26 cellular contexts compared by ENCODE assay signal in the genomic region with DNA sequence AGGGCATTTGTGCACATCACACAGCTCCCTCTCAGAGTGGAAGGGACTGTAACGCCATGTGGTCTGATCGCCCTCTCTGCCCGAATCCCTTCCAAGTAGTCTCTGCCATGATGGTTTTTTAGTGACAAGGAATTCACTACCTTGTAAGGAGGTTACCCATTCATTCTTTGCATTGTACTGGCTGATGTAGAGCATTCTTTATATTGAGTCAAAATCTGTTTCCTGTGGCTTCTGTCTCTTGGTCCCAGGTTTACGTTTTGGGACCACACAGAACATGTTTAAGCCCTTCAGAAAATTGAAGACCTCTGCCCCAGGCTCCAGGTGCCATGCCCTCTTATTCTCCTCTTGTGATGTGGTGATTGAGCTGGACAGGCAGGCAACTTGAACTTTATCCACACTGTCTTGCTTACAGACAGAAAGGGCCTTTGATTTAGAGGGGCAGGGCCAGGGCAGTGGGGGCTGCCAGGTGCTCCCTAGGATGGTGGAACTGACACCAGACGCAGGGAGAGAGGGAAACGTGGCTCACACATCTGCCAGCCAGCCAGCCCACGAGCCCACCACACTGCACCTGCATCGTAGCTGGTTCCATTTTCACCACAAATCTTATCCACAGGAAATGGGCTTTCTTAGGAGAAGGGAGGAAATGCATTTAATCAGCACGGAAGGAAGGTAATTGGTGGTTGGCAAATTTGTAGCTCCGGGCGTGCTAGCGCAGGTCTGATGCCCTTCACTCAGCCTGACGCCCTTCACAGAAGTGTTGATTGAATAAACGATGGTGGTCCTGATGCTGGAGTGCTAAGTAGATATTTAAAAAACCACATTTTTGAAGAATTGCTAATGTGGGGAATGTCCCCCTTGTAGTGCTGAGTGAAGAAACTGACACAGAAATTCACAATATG.
DNase-seq lines count a peak whose midpoint lies in the region; ATAC-seq, FAIRE-seq and TF ChIP-seq lines count a peak whose summit lies in the region.
"Had no signal": no experiment of that assay in that cellular context is flagged by ENCODE, and none has a peak within 500 bp of the region (broad histone marks: within the 10 kb centered on the region; RNA-seq: fewer than 3 reads in every experiment).

No MANE protein-coding gene starts in this region.

- no peak for TF ChIP-seq POLR2A in sigmoid colon (IDR thresholded peaks at IDR 0.05)

- WGBS in sigmoid colon, 2 donors = 70 to 92% methylated on average over 14 of the region's 14 CpGs

- no peak for TF ChIP-seq EP300 in sigmoid colon (IDR thresholded peaks at IDR 0.05)

- H3K36me3 ChIP-seq in sigmoid colon = peaks cover 18 to 94% (median 62%) of the 10 kb centered on the region in 4 donors
- H3K36me3 ChIP-seq in CD8-positive, alpha-beta T cell (ENCODE audit: insufficient read depth, low read length) = no peaks in the 10 kb centered on the region
- H3K36me3 ChIP-seq: neural progenitor cell had no signal

- H3K27me3 ChIP-seq in sigmoid colon = no peaks in the 10 kb centered on the region
- no peaks in the 10 kb centered on the region for H3K27me3 ChIP-seq in CD8-positive, alpha-beta T cell (ENCODE audit: insufficient read depth, low read length)
- H3K27me3 ChIP-seq: neural progenitor cell, transverse colon had no signal

- peak overlapping the region; percentile 59 for H3K27ac Mint-ChIP-seq in activated CD8-positive, alpha-beta T cell treated with anti-CD3 and anti-CD28 coated beads, Interleukin-2, amount 10 ng/mL, durations not matched to agents 7 days and 5 days
- H3K27ac Mint-ChIP-seq in activated CD8-positive, alpha-beta T cell treated with anti-CD3 and anti-CD28 coated beads for 36 hours = no peak overlapping the region
- H3K27ac Mint-ChIP-seq in central memory CD8-positive, alpha-beta T cell (ENCODE audit: low read depth) = peak overlapping the region; percentile 68
- no peak overlapping the region for H3K27ac Mint-ChIP-seq in CD8-positive, alpha-beta T cell

- no peak for TF ChIP-seq CTCF in activated CD8-positive, alpha-beta T cell treated with anti-CD3 and anti-CD28 coated beads for 36 hours (IDR thresholded peaks at IDR 0.05)
- TF ChIP-seq CTCF in GM13976 (IDR thresholded peaks at IDR 0.05; ENCODE audit: borderline replicate concordance, control extremely low read depth, extremely low read depth, insufficient read depth, missing control alignments) (no peak), sigmoid colon (IDR thresholded peaks at IDR 0.05) (no peak)
- TF ChIP-seq CTCF in CD8-positive, alpha-beta T cell (IDR thresholded peaks at IDR 0.05) = no peak

- DNase-seq in activated CD8-positive, alpha-beta T cell treated with anti-CD3 and anti-CD28 coated beads, Interleukin-2, amount 10 ng/mL, durations not matched to agents 7 days and 5 days = no peak
- no peak for DNase-seq in activated CD8-positive, alpha-beta T cell treated with anti-CD3 and anti-CD28 coated beads for 36 hours
- peak; percentile 12 for DNase-seq in GM13976 (ENCODE audit: low spot score)
- DNase-seq in central memory CD8-positive, alpha-beta T cell (ENCODE audit: low spot score in 2 of 2) = no peak
- no peak for DNase-seq in sigmoid colon
- DNase-seq in CD8-positive, alpha-beta T cell = no peak
- no peak for DNase-seq in GM19239 (ENCODE audit: insufficient read length, low spot score)
- DNase-seq: activated CD4-positive, alpha-beta T cell treated with anti-CD3 and anti-CD28 coated beads, Interleukin-2, amount 50 U/mL, for 4 hours; activated CD4-positive, CD25-positive, alpha-beta regulatory T cell; activated gamma-delta T cell treated with Interleukin-2 at 50 U/mL for 16 hours; Kasumi-1; mammary epithelial cell; NCI-H187 treated with DMSO at 0.1 percent for 48 hours; NCI-H226; NCI-H82; SHP77; stimulated activated CD4-positive, alpha-beta T cell treated with anti-CD3 and anti-CD28 coated beads, Interleukin-15, amount 100 ng/mL, for 24 hours; T-helper 9 cell; transverse colon had no signal

- intact Hi-C loops in activated CD8-positive, alpha-beta T cell treated with anti-CD3 and anti-CD28 coated beads for 36 hours (cut with micrococcal nuclease) = no loop called here
- intact Hi-C loops in sigmoid colon (cut with DNase I) = loop anchor here (10.0 kb wide), 1 partner anchor 72 kb away; no protein-coding TSS in a partner anchor
- intact Hi-C loops in CD8-positive, alpha-beta T cell (cut with DNase I, micrococcal nuclease) = no loop called here

- peak overlapping the region in 3 of 4 donors; percentile 23 to 77 (median 68) for H3K27ac ChIP-seq in sigmoid colon
- no peak overlapping the region for H3K27ac ChIP-seq in CD8-positive, alpha-beta T cell (ENCODE audit: low read depth, low read length)
- H3K27ac ChIP-seq: A549, neural progenitor cell had no signal

- no peaks in the 10 kb centered on the region for H3K9me3 ChIP-seq in sigmoid colon
- no peaks in the 10 kb centered on the region for H3K9me3 ChIP-seq in CD8-positive, alpha-beta T cell (ENCODE audit: low read length)
- H3K9me3 ChIP-seq: A549, transverse colon had no signal

- in situ Hi-C loops in GM13976 (cut with MboI; ENCODE audit: low sequenced_read_pairs, unreplicated experiment) = no loop called here

- H3K27me3 Mint-ChIP-seq in activated CD8-positive, alpha-beta T cell treated with anti-CD3 and anti-CD28 coated beads, Interleukin-2, amount 10 ng/mL, durations not matched to agents 7 days and 5 days (ENCODE audit: low read depth) = no peaks in the 10 kb centered on the region
- no peaks in the 10 kb centered on the region for H3K27me3 Mint-ChIP-seq in activated CD8-positive, alpha-beta T cell treated with anti-CD3 and anti-CD28 coated beads for 36 hours
- H3K27me3 Mint-ChIP-seq in central memory CD8-positive, alpha-beta T cell = no peaks in the 10 kb centered on the region
- H3K27me3 Mint-ChIP-seq in CD8-positive, alpha-beta T cell (ENCODE audit: low read depth) = no peaks in the 10 kb centered on the region

- FAIRE-seq in GM19239 (lab: Jason Lieb, UNC) = no peak
- FAIRE-seq: A549, colon, H54, kidney had no signal

- no peak overlapping the region for H3K4me3 Mint-ChIP-seq in activated CD8-positive, alpha-beta T cell treated with anti-CD3 and anti-CD28 coated beads, Interleukin-2, amount 10 ng/mL, durations not matched to agents 7 days and 5 days
- H3K4me3 Mint-ChIP-seq in activated CD8-positive, alpha-beta T cell treated with anti-CD3 and anti-CD28 coated beads for 36 hours = no peak overlapping the region
- no peak overlapping the region for H3K4me3 Mint-ChIP-seq in central memory CD8-positive, alpha-beta T cell
- H3K4me3 Mint-ChIP-seq in CD8-positive, alpha-beta T cell = no peak overlapping the region
- H3K4me3 Mint-ChIP-seq: neural progenitor cell had no signal

- no peaks in the 10 kb centered on the region for H3K9me3 Mint-ChIP-seq in activated CD8-positive, alpha-beta T cell treated with anti-CD3 and anti-CD28 coated beads, Interleukin-2, amount 10 ng/mL, durations not matched to agents 7 days and 5 days (ENCODE audit: insufficient read depth)
- H3K9me3 Mint-ChIP-seq in activated CD8-positive, alpha-beta T cell treated with anti-CD3 and anti-CD28 coated beads for 36 hours = no peaks in the 10 kb centered on the region
- H3K9me3 Mint-ChIP-seq in central memory CD8-positive, alpha-beta T cell = no peaks in the 10 kb centered on the region
- H3K9me3 Mint-ChIP-seq in CD8-positive, alpha-beta T cell = no peaks in the 10 kb centered on the region
- H3K9me3 Mint-ChIP-seq: neural progenitor cell had no signal

- POLR2A ChIA-PET in activated CD8-positive, alpha-beta T cell treated with anti-CD3 and anti-CD28 coated beads, Interleukin-2, amount 10 ng/mL, durations not matched to agents 7 days and 5 days (lab: Charles Lee) = no interaction called here
- POLR2A ChIA-PET in activated CD8-positive, alpha-beta T cell treated with anti-CD3 and anti-CD28 coated beads for 36 hours (lab: Charles Lee) = no interaction called here
- POLR2A ChIA-PET in CD8-positive, alpha-beta T cell (lab: Charles Lee) = no interaction called here

- H3K4me1 ChIP-seq in sigmoid colon = peaks cover 0 to 47% (median 32%) of the 10 kb centered on the region in 4 donors
- H3K4me1 ChIP-seq in CD8-positive, alpha-beta T cell (ENCODE audit: insufficient read depth, low read length) = peaks cover 14% of the 10 kb centered on the region
- H3K4me1 ChIP-seq: A549 had no signal

- CTCF ChIA-PET in activated CD8-positive, alpha-beta T cell treated with anti-CD3 and anti-CD28 coated beads, Interleukin-2, amount 10 ng/mL, durations not matched to agents 7 days and 5 days (lab: Charles Lee) = no interaction called here
- CTCF ChIA-PET in activated CD8-positive, alpha-beta T cell treated with anti-CD3 and anti-CD28 coated beads for 36 hours (lab: Charles Lee) = interaction anchor here (1.3 kb wide), 2 partner anchors 13 to 77 kb away, joined by 3 read pairs; no protein-coding TSS in a partner anchor
- CTCF ChIA-PET in CD8-positive, alpha-beta T cell (lab: Charles Lee) = no interaction called here

- H3K4me3 ChIP-seq in sigmoid colon = no peak overlapping the region
- H3K4me3 ChIP-seq in CD8-positive, alpha-beta T cell (ENCODE audit: low read depth, low read length) = no peak overlapping the region
- H3K4me3 ChIP-seq: A549, neural progenitor cell, transverse colon had no signal

- H3K36me3 Mint-ChIP-seq in activated CD8-positive, alpha-beta T cell treated with anti-CD3 and anti-CD28 coated beads, Interleukin-2, amount 10 ng/mL, durations not matched to agents 7 days and 5 days (ENCODE audit: low read depth) = no peaks in the 10 kb centered on the region
- peaks cover 2% of the 10 kb centered on the region for H3K36me3 Mint-ChIP-seq in activated CD8-positive, alpha-beta T cell treated with anti-CD3 and anti-CD28 coated beads for 36 hours (ENCODE audit: low read depth)
- peaks cover 7% of the 10 kb centered on the region for H3K36me3 Mint-ChIP-seq in central memory CD8-positive, alpha-beta T cell (ENCODE audit: insufficient read depth)
- peaks cover 37% of the 10 kb centered on the region for H3K36me3 Mint-ChIP-seq in CD8-positive, alpha-beta T cell

- no peak for ATAC-seq in activated CD8-positive, alpha-beta T cell treated with anti-CD3 and anti-CD28 coated beads, Interleukin-2, amount 10 ng/mL, durations not matched to agents 7 days and 5 days
- no peak for ATAC-seq in activated CD8-positive, alpha-beta T cell treated with anti-CD3 and anti-CD28 coated beads for 36 hours
- ATAC-seq in central memory CD8-positive, alpha-beta T cell (replicated peaks; ENCODE audit: extremely low read depth, poor library complexity, severe bottlenecking) = no peak
- no peak for ATAC-seq in HG02852 (IDR thresholded peaks at IDR 0.05; ENCODE audit: unreplicated experiment)
- ATAC-seq in CD8-positive, alpha-beta T cell = no peak
- ATAC-seq: A549, sciatic nerve had no signal

- H3K4me1 Mint-ChIP-seq in activated CD8-positive, alpha-beta T cell treated with anti-CD3 and anti-CD28 coated beads, Interleukin-2, amount 10 ng/mL, durations not matched to agents 7 days and 5 days (ENCODE audit: low read depth) = peaks cover 43% of the 10 kb centered on the region
- peaks cover 6% of the 10 kb centered on the region for H3K4me1 Mint-ChIP-seq in activated CD8-positive, alpha-beta T cell treated with anti-CD3 and anti-CD28 coated beads for 36 hours (ENCODE audit: low read depth)
- peaks cover 10% of the 10 kb centered on the region for H3K4me1 Mint-ChIP-seq in central memory CD8-positive, alpha-beta T cell
- peaks cover 11% of the 10 kb centered on the region for H3K4me1 Mint-ChIP-seq in CD8-positive, alpha-beta T cell (ENCODE audit: low read depth)

Comparison
In these comparisons a context has a peak if more than half of its experiments do, and no peak if none do; other contexts are left out.
1. H3K27ac Mint-ChIP-seq: peak in activated CD8-positive, alpha-beta T cell treated with anti-CD3 and anti-CD28 coated beads, Interleukin-2, amount 10 ng/mL, durations not matched to agents 7 days and 5 days (single experiment) and central memory CD8-positive, alpha-beta T cell (single experiment); none in activated CD8-positive, alpha-beta T cell treated with anti-CD3 and anti-CD28 coated beads for 36 hours (single experiment) and CD8-positive, alpha-beta T cell (single experiment).